22 cellular contexts compared by ENCODE assay signal in the genomic region with DNA sequence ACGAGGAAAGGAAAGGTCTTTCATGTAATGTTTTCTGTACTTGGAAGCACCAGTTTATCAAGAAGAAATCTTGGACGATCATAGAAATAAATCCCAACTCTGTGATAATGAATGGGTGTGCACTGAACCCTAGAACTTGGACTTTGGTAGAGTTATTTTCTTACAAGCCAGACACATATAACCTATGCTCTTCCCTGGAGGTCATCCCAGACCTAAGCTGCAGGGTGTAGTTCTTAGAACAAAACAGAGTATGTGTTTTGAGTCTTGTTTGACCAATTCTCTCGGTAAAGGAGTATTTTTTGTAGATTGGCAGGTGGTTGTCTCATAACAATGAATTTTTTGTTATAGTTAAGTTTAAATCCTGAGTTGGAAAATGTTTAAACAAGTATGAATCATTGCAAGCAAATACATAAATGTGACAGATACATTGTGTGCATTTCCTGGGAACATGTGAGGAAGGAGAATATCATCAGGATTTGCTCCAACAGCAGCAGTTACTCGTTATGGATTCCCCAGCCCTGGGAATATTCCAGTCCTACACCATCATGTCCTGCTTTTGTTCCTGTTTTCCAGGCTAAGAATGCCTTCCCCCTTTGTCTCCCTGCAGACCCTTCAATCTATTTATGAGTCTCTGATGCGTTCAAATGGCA.
DNase-seq lines count a peak whose midpoint lies in the region; ATAC-seq and TF ChIP-seq lines count a peak whose summit lies in the region.
"Had no signal": no experiment of that assay in that cellular context is flagged by ENCODE, and none has a peak within 500 bp of the region (broad histone marks: within the 10 kb centered on the region; RNA-seq: fewer than 3 reads in every experiment).

No MANE protein-coding gene starts in this region.

- H3K27me3 ChIP-seq in upper lobe of right lung (no peaks in the 10 kb centered on the region), neural progenitor cell (no peaks in the 10 kb centered on the region), GM23248 (replicated peaks; ENCODE audit: insufficient read depth) (no peaks in the 10 kb centered on the region; the same call in 1 of the 2 replicates)

- no peaks in the 10 kb centered on the region for H3K36me3 Mint-ChIP-seq in activated naive CD4-positive, alpha-beta T cell treated with anti-CD3 and anti-CD28 coated beads, Interleukin-2, amount 50 U/mL, for 24 hours
- no peaks in the 10 kb centered on the region for H3K36me3 Mint-ChIP-seq in activated naive CD4-positive, alpha-beta T cell treated with anti-CD3 and anti-CD28 coated beads, Interleukin-2, amount 50 U/mL, for 72 hours
- no peaks in the 10 kb centered on the region for H3K36me3 Mint-ChIP-seq in neural progenitor cell
- H3K36me3 Mint-ChIP-seq in immature natural killer cell = no peaks in the 10 kb centered on the region
- H3K36me3 Mint-ChIP-seq: CD4-positive, CD25-positive, alpha-beta regulatory T cell had no signal

- no peak overlapping the region for H3K27ac ChIP-seq in upper lobe of right lung
- H3K27ac ChIP-seq in neural progenitor cell = no peak overlapping the region
- H3K27ac ChIP-seq in GM23248 = no peak overlapping the region
- H3K27ac ChIP-seq: HL-60 had no signal

- peak overlapping the region; percentile 48 for H3K27ac Mint-ChIP-seq in activated naive CD4-positive, alpha-beta T cell treated with anti-CD3 and anti-CD28 coated beads, Interleukin-2, amount 50 U/mL, for 24 hours
- H3K27ac Mint-ChIP-seq in activated naive CD4-positive, alpha-beta T cell treated with anti-CD3 and anti-CD28 coated beads, Interleukin-2, amount 50 U/mL, for 72 hours = no peak overlapping the region
- H3K27ac Mint-ChIP-seq in neural progenitor cell (no peak overlapping the region), immature natural killer cell (no peak overlapping the region)
- H3K27ac Mint-ChIP-seq: B cell; CD4-positive, CD25-positive, alpha-beta regulatory T cell; GM23338 had no signal

- no peak overlapping the region for H3K4me2 ChIP-seq in neural progenitor cell
- H3K4me2 ChIP-seq in GM23248 (ENCODE audit: unreplicated experiment) = no peak overlapping the region
- H3K4me2 ChIP-seq: GM23338 had no signal

- DNase-seq in activated naive CD4-positive, alpha-beta T cell treated with anti-CD3 and anti-CD28 coated beads, Interleukin-2, amount 50 U/mL, for 72 hours (ENCODE audit: low spot score in 2 of 2) = no peak
- DNase-seq in fibroblast of the aortic adventitia (ENCODE audit: low read depth) (peak; percentile 28), mucosa of descending colon (no peak), upper lobe of right lung (no peak), neural progenitor cell (ENCODE audit: low spot score) (no peak), immature natural killer cell (no peak), GM23248 (no peak)
- DNase-seq: 8988T; CD4-positive, CD25-positive, alpha-beta regulatory T cell; COR-L47; DMS 273 treated with DMSO at 0.1 percent for 48 hours; GDM1; HCEC 1CT; MM.1S; NCI-H1092 treated with DMSO at 0.1 percent for 48 hours; NCI-H1694; NCI-H748 treated with DMSO at 0.1 percent for 48 hours; NK-92 treated with Interleukin-12 subunit alpha and Interleukin-12 subunit beta, amount 100 ng/mL, for 24 hours had no signal

- 24 to 29% methylated on average over 5 of the region's 5 CpGs for WGBS in GM23248 (ENCODE audit: low coverage in 1 of 2, low lambda C conversion rate in 2 of 2, missing lambda C conversion rate in 2 of 2), 2 experiments

- no peaks in the 10 kb centered on the region for H3F3A ChIP-seq in neural progenitor cell (ENCODE audit: low read depth)
- no peaks in the 10 kb centered on the region for H3F3A ChIP-seq in GM23248 (ENCODE audit: insufficient read depth)

- no peaks in the 10 kb centered on the region for H3K9me3 Mint-ChIP-seq in activated naive CD4-positive, alpha-beta T cell treated with anti-CD3 and anti-CD28 coated beads, Interleukin-2, amount 50 U/mL, for 24 hours
- no peaks in the 10 kb centered on the region for H3K9me3 Mint-ChIP-seq in activated naive CD4-positive, alpha-beta T cell treated with anti-CD3 and anti-CD28 coated beads, Interleukin-2, amount 50 U/mL, for 72 hours
- no peaks in the 10 kb centered on the region for H3K9me3 Mint-ChIP-seq in neural progenitor cell
- no peaks in the 10 kb centered on the region for H3K9me3 Mint-ChIP-seq in immature natural killer cell
- H3K9me3 Mint-ChIP-seq: CD4-positive, CD25-positive, alpha-beta regulatory T cell; GM23338 had no signal

- H3K36me3 ChIP-seq in mucosa of descending colon (ENCODE audit: low read depth) = no peaks in the 10 kb centered on the region
- H3K36me3 ChIP-seq in upper lobe of right lung = no peaks in the 10 kb centered on the region
- no peaks in the 10 kb centered on the region for H3K36me3 ChIP-seq in neural progenitor cell
- no peaks in the 10 kb centered on the region for H3K36me3 ChIP-seq in GM23248 (ENCODE audit: low read depth)

- ATAC-seq in activated naive CD4-positive, alpha-beta T cell treated with anti-CD3 and anti-CD28 coated beads, Interleukin-2, amount 50 U/mL, for 72 hours = no peak
- peak; percentile 29 for ATAC-seq in mucosa of descending colon
- ATAC-seq in upper lobe of right lung = no peak
- ATAC-seq: GM23338 had no signal

- H4K20me1 ChIP-seq in neural progenitor cell (ENCODE audit: low read depth) = no peaks in the 10 kb centered on the region
- H4K20me1 ChIP-seq in GM23248 (ENCODE audit: insufficient read depth) = no peaks in the 10 kb centered on the region

- in situ Hi-C loops in GM23248 (cut with MboI) = no loop called here

- H3K4me3 Mint-ChIP-seq in activated naive CD4-positive, alpha-beta T cell treated with anti-CD3 and anti-CD28 coated beads, Interleukin-2, amount 50 U/mL, for 24 hours = no peak overlapping the region
- H3K4me3 Mint-ChIP-seq in neural progenitor cell = no peak overlapping the region
- H3K4me3 Mint-ChIP-seq in immature natural killer cell = no peak overlapping the region
- H3K4me3 Mint-ChIP-seq: B cell; CD4-positive, CD25-positive, alpha-beta regulatory T cell; GM23338 had no signal

- H3K27me3 Mint-ChIP-seq in activated naive CD4-positive, alpha-beta T cell treated with anti-CD3 and anti-CD28 coated beads, Interleukin-2, amount 50 U/mL, for 24 hours = peaks cover 4% of the 10 kb centered on the region
- H3K27me3 Mint-ChIP-seq in neural progenitor cell (ENCODE audit: insufficient read depth, low read depth) (no peaks in the 10 kb centered on the region), immature natural killer cell (ENCODE audit: low read depth in 3 of 3) (peaks cover 0 to 2% (median 0%) of the 10 kb centered on the region in 3 donors)

- no peak overlapping the region for H3K4me3 ChIP-seq in fibroblast of the aortic adventitia (ENCODE audit: low read depth, low read length)
- H3K4me3 ChIP-seq in mucosa of descending colon = no peak overlapping the region
- H3K4me3 ChIP-seq in upper lobe of right lung = no peak overlapping the region
- H3K4me3 ChIP-seq in neural progenitor cell = no peak overlapping the region
- H3K4me3 ChIP-seq in GM23248 = no peak overlapping the region
- H3K4me3 ChIP-seq: GM23338 had no signal

- H3K79me2 ChIP-seq in neural progenitor cell (ENCODE audit: low read depth) = no peaks in the 10 kb centered on the region
- H3K79me2 ChIP-seq in GM23248 (ENCODE audit: insufficient read depth) = no peaks in the 10 kb centered on the region

- no peaks in the 10 kb centered on the region for H3K9me2 ChIP-seq in GM23248 (ENCODE audit: insufficient read depth)

- no peak overlapping the region for H3K9ac ChIP-seq in neural progenitor cell
- no peak overlapping the region for H3K9ac ChIP-seq in GM23248

- H3K9me3 ChIP-seq in mucosa of descending colon (no peaks in the 10 kb centered on the region), upper lobe of right lung (no peaks in the 10 kb centered on the region), neural progenitor cell (ENCODE audit: low read depth) (no peaks in the 10 kb centered on the region), GM23248 (ENCODE audit: low read depth) (no peaks in the 10 kb centered on the region)

- H3K4me1 Mint-ChIP-seq in activated naive CD4-positive, alpha-beta T cell treated with anti-CD3 and anti-CD28 coated beads, Interleukin-2, amount 50 U/mL, for 24 hours = no peaks in the 10 kb centered on the region
- H3K4me1 Mint-ChIP-seq in neural progenitor cell (no peaks in the 10 kb centered on the region), immature natural killer cell (no peaks in the 10 kb centered on the region)
- H3K4me1 Mint-ChIP-seq: B cell; CD4-positive, CD25-positive, alpha-beta regulatory T cell; GM23338 had no signal

- intact Hi-C loops in mucosa of descending colon (cut with DNase I, micrococcal nuclease) = no loop called here
- intact Hi-C loops in upper lobe of right lung (cut with DNase I) = no loop called here

- H2AFZ ChIP-seq in neural progenitor cell (replicated peaks) = no peak overlapping the region
- no peak overlapping the region for H2AFZ ChIP-seq in GM23248
- H2AFZ ChIP-seq: GM23338 had no signal

- H3K4me1 ChIP-seq in mucosa of descending colon (ENCODE audit: low read depth) (no peaks in the 10 kb centered on the region), upper lobe of right lung (no peaks in the 10 kb centered on the region), neural progenitor cell (peaks cover 15% of the 10 kb centered on the region), GM23248 (ENCODE audit: insufficient read depth) (no peaks in the 10 kb centered on the region)

- TF ChIP-seq CTCF in fibroblast of the aortic adventitia (IDR thresholded peaks at IDR 0.05; ENCODE audit: insufficient read depth, low read length) = no peak
- no peak for TF ChIP-seq CTCF in mucosa of descending colon (IDR thresholded peaks at IDR 0.05)
- TF ChIP-seq CTCF in upper lobe of right lung (IDR thresholded peaks at IDR 0.05) = no peak
- no peak for TF ChIP-seq CTCF in neural progenitor cell (IDR thresholded peaks at IDR 0.05)
